Comparison of ENCODE assay signal across 8 cellular contexts in the genomic region with DNA sequence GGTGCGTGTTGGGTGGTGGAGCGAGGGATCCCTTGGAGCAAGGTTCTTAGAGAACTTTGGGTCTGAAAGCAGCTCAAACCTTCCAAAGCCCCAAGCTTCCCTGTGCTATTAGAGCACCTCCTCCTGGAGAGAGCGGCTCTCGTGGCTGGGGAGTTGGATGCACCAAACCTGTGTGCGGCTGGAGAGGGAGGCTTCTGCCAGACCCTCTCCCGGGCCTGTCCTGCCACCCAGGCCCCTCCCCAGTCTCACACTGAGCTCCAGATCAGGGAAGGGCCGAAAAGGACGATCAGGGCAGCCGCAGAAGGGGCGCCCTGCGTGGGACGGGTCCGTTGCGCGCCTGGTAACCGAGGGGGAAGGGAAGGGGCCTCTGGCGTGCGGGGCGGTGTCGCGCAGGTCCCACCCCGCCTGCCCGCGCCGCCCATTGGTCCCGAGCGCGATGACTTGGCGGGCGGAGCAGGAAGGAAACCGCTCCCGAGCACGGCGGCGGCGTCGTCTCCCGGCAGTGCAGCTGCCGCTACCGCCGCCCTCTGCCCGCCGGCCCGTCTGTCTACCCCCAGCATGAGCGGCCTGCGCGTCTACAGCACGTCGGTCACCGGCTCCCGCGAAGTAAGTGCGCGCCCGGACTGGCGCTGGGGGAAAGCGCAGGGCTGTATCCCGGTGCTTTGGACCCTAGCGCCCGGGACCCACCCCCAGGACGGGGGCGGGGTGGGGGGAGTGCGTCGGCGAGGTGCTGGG. TPM values are rescaled to one million over a fixed set of nuclear protein-coding genes. Genes with fewer than 3 reads are reported as not detected.
A peak's percentile ranks its signal among the peaks of the same experiment; 100 is the strongest.
DNase-seq lines count a peak whose midpoint lies in the region; ATAC-seq and TF ChIP-seq lines count a peak whose summit lies in the region.

A gene (plus strand): TSS at position 489 of the 735 bp plus-strand sequence. CDS start 70 bp downstream, at position 559.

- H3K4me2 ChIP-seq in Loucy (ENCODE audit: low read depth, low read length, poor library complexity, severe bottlenecking) = peak within 1 kb of the TSS; percentile 88

- H3K4me1 ChIP-seq in Loucy (ENCODE audit: insufficient read depth, low read length, poor library complexity, severe bottlenecking) (peaks cover 72% of the 10 kb centered on the region), thoracic aorta (ENCODE audit: control insufficient read depth in 1 of 2, low read depth in 2 of 2) (peaks cover 43 to 77% of the 10 kb centered on the region in 2 donors)

- no peaks in the 10 kb centered on the region for H3K9me3 Mint-ChIP-seq in activated naive CD4-positive, alpha-beta T cell treated with anti-CD3 and anti-CD28 coated beads, Interleukin-2, amount 50 U/mL, for 72 hours
- no peaks in the 10 kb centered on the region for H3K9me3 Mint-ChIP-seq in osteocyte (ENCODE audit: unreplicated experiment)

- peak within 1 kb of the TSS; percentile 86 for H3K4me3 Mint-ChIP-seq in osteocyte (ENCODE audit: unreplicated experiment)

- H3K27ac ChIP-seq in thoracic aorta = peak within 1 kb of the TSS; percentile 94 to 98

- H3K36me3 ChIP-seq in Loucy (ENCODE audit: insufficient read depth, low read length) = peaks cover 35% of the 10 kb centered on the region
- H3K36me3 ChIP-seq in thoracic aorta = no peaks in the 10 kb centered on the region

- H2AFZ ChIP-seq in Loucy (ENCODE audit: low read length) = peak within 1 kb of the TSS; percentile 62; the same call in 1 of the 2 replicates

- peaks cover 9% of the 10 kb centered on the region for H4K20me1 ChIP-seq in Loucy (ENCODE audit: insufficient read depth, low read length, poor library complexity, severe bottlenecking)

- H3K4me1 Mint-ChIP-seq in osteocyte (ENCODE audit: unreplicated experiment) = peaks cover 81% of the 10 kb centered on the region

- H3K9ac ChIP-seq in Loucy (ENCODE audit: low read depth, low read length, poor library complexity, severe bottlenecking) = peak within 1 kb of the TSS; percentile 73

- H3K9me2 ChIP-seq in Loucy (replicated peaks; ENCODE audit: low read depth, low read length) = no peaks in the 10 kb centered on the region

- ATAC-seq in GM21825 (IDR thresholded peaks at IDR 0.05; ENCODE audit: unreplicated experiment) (peak; percentile 50), thoracic aorta (ENCODE audit: insufficient number of reproducible peaks, low FRiP score, low read depth) (peak; percentile 24)
- ATAC-seq in activated naive CD4-positive, alpha-beta T cell treated with anti-CD3 and anti-CD28 coated beads, Interleukin-2, amount 50 U/mL, for 72 hours = peak; percentile 48 to 67

- DNase-seq in EH (ENCODE audit: low read depth) (peak; percentile 87), SKM-1 treated with dmso at 0.1 percent for 144 hours (lab: John Stamatoyannopoulos, UW; ENCODE audit: unreplicated experiment) (peak; percentile 74), glomerular visceral epithelial cell (ENCODE audit: extremely low spot score) (peak; percentile 82), osteocyte (ENCODE audit: extremely low spot score, unreplicated experiment) (peak; percentile 92), thoracic aorta (ENCODE audit: low spot score) (peak; percentile 61)
- DNase-seq in activated naive CD4-positive, alpha-beta T cell treated with anti-CD3 and anti-CD28 coated beads, Interleukin-2, amount 50 U/mL, for 72 hours (ENCODE audit: low spot score in 2 of 2) = peak; percentile 84 to 86

- H3K4me3 ChIP-seq in Loucy (ENCODE audit: low read length, poor library complexity, severe bottlenecking) = peak within 1 kb of the TSS; percentile 78
- peak within 1 kb of the TSS; percentile 89 for H3K4me3 ChIP-seq in thoracic aorta

- peaks cover 59% of the 10 kb centered on the region for H3K79me2 ChIP-seq in Loucy (ENCODE audit: insufficient read depth, low read length)

- peak; percentile 65 for TF ChIP-seq CTCF in Loucy (conservative IDR thresholded peaks at IDR 0.05; ENCODE audit: low read length)
- peak; percentile 63 for TF ChIP-seq CTCF in osteocyte (IDR thresholded peaks at IDR 0.05)
- no peak for TF ChIP-seq CTCF in thoracic aorta (IDR thresholded peaks at IDR 0.05)

- peaks cover 43 to 64% of the 10 kb centered on the region in 2 donors for H3K36me3 Mint-ChIP-seq in activated naive CD4-positive, alpha-beta T cell treated with anti-CD3 and anti-CD28 coated beads, Interleukin-2, amount 50 U/mL, for 72 hours
- peaks cover 3% of the 10 kb centered on the region for H3K36me3 Mint-ChIP-seq in osteocyte (ENCODE audit: unreplicated experiment)

- H3K9me3 ChIP-seq in Loucy (ENCODE audit: insufficient read depth, low read depth, low read length) (no peaks in the 10 kb centered on the region), thoracic aorta (no peaks in the 10 kb centered on the region)

- no peaks in the 10 kb centered on the region for H3F3A ChIP-seq in Loucy (ENCODE audit: low read depth)

- peak within 1 kb of the TSS; percentile 92 to 95 for H3K27ac Mint-ChIP-seq in activated naive CD4-positive, alpha-beta T cell treated with anti-CD3 and anti-CD28 coated beads, Interleukin-2, amount 50 U/mL, for 72 hours
- peak within 1 kb of the TSS; percentile 92 for H3K27ac Mint-ChIP-seq in osteocyte (ENCODE audit: unreplicated experiment)

- H3K27me3 Mint-ChIP-seq in osteocyte (ENCODE audit: unreplicated experiment) = no peaks in the 10 kb centered on the region

- H3K27me3 ChIP-seq in Loucy (ENCODE audit: insufficient read depth, low read length, poor library complexity, severe bottlenecking) = no peaks in the 10 kb centered on the region
- no peaks in the 10 kb centered on the region for H3K27me3 ChIP-seq in thoracic aorta (replicated peaks; ENCODE audit: insufficient read depth)

RNA-seq across cellular contexts. Expression of the gene that starts here (rescaled TPM):
- 100 to 1,000 TPM; 261 to 364 TPM for total RNA-seq in activated naive CD4-positive, alpha-beta T cell treated with anti-CD3 and anti-CD28 coated beads, Interleukin-2, amount 50 U/mL, for 72 hours
- total RNA-seq in osteocyte (138 and 140 TPM in 2 replicates), thoracic aorta (100 to 1,000 TPM in 1 of 2 donors, 10 to 100 TPM in 1; 79.2 to 137 TPM)

Comparison
In these comparisons a context has a peak if more than half of its experiments do, and no peak if none do; other contexts are left out.
1. Peak in every context shown above with its lines: DNase-seq, ATAC-seq, H3K4me3 ChIP-seq and H3K27ac ChIP-seq.